ENCODE assay signal across 1 cellular context in the genomic region with DNA sequence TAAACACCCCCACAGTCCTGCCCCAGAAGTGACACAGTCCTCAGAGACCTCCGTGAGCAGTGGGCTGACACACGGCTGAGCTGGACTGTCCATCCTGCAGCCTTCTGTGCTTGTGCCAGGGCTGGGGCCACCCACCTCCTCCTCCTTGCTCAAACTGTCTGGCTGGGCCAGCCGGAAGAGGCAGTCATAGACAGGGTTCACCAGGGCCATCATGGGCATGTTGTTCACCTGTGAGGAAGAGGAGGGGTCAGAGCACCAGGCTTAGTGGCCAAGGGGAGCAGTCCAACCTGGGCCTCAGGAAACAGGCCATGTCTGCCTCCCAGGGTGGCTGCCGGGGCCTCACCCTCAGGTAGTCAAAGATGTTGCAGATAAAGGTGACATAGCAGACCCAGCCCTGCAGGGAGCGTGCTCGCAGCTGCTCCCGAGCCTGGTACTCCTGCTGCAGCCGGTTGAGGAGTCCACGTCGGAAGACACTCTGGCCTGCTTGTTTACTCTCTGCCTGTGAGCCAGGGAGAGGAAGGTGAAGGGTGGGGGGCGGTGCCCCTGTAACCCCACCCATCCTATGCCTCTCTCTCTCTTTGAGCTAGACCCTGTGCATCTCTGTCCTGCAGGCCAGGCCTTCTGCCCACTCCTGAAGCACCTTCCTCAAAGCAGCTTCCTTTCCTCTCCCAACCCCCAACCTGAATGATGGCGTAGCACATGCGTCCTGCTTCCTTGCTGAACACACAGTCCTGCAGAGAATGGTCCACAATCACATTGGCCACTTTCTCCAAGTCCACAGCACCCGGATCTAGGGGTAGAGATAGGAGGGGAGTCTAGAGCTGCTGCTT.
TF ChIP-seq lines count a peak whose summit lies in the region.

No MANE protein-coding gene starts in this region.

TF ChIP-seq in HepG2, 621 proteins besides CTCF, POLR2A, EP300 and RAD21 (continued from another document and continues in another):
- TF ChIP-seq, protein P1, sequence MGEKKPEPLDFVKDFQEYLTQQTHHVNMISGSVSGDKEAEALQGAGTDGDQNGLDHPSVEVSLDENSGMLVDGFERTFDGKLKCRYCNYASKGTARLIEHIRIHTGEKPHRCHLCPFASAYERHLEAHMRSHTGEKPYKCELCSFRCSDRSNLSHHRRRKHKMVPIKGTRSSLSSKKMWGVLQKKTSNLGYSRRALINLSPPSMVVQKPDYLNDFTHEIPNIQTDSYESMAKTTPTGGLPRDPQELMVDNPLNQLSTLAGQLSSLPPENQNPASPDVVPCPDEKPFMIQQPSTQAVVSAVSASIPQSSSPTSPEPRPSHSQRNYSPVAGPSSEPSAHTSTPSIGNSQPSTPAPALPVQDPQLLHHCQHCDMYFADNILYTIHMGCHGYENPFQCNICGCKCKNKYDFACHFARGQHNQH (CRISPR knock-in tag; IDR thresholded peaks at IDR 0.05): peak; percentile 81
- TF ChIP-seq ESRRA (CRISPR knock-in tag; IDR thresholded peaks at IDR 0.05; ENCODE audit: low read depth) (peak; percentile 61; the same call in 1 of the 2 replicates), GATAD2A (CRISPR knock-in tag; IDR thresholded peaks at IDR 0.05) (peak; percentile 67), ZNF30 (CRISPR knock-in tag; IDR thresholded peaks at IDR 0.05) (no peak), SOX13 (IDR thresholded peaks at IDR 0.05) (no peak), SOX13 (CRISPR knock-in tag; conservative IDR thresholded peaks at IDR 0.05 in 1 of 2, IDR thresholded peaks at IDR 0.05 in 1 of 2) (peak; percentile 39 to 68; a peak in 3 of 4 replicates), GATAD1 (CRISPR knock-in tag; IDR thresholded peaks at IDR 0.05) (peak; percentile 83), HDAC2 (CRISPR knock-in tag; IDR thresholded peaks at IDR 0.05) (peak; percentile 86), ZBTB38 (CRISPR knock-in tag; IDR thresholded peaks at IDR 0.05) (0 out of 2 replicates have a peak, but pooled peaks have one; percentile 75), MXI1 (IDR thresholded peaks at IDR 0.05; ENCODE audit: borderline replicate concordance, low read depth, low read length) (peak; percentile 61; the same call in 1 of the 3 replicates), HMGXB3 (CRISPR knock-in tag; IDR thresholded peaks at IDR 0.05; ENCODE audit: borderline replicate concordance) (no peak), ZFP36L1 (CRISPR knock-in tag; IDR thresholded peaks at IDR 0.05) (no peak), SPEN (CRISPR knock-in tag; IDR thresholded peaks at IDR 0.05; ENCODE audit: low read depth) (peak; percentile 73; the same call in 1 of the 2 replicates), BATF2 (CRISPR knock-in tag; IDR thresholded peaks at IDR 0.05) (no peak), ZNF713 (CRISPR knock-in tag; IDR thresholded peaks at IDR 0.05) (0 out of 2 replicates have a peak, but pooled peaks have one; percentile 58), XBP1 (CRISPR knock-in tag; IDR thresholded peaks at IDR 0.05) (no peak), ZNF17 (CRISPR knock-in tag; IDR thresholded peaks at IDR 0.05) (no peak), IKZF1 (IDR thresholded peaks at IDR 0.05) (no peak), MEF2D (CRISPR knock-in tag; IDR thresholded peaks at IDR 0.05) (no peak), FOXO1 (CRISPR knock-in tag; IDR thresholded peaks at IDR 0.05) (peak; percentile 93), POLR2AphosphoS5 (IDR thresholded peaks at IDR 0.05; ENCODE audit: low read depth, low read length) (peak; percentile 46; the same call in 1 of the 2 replicates), FOXA1 (IDR thresholded peaks at IDR 0.05) (peak; percentile 48; the same call in 1 of the 2 replicates), FOXA1 (CRISPR knock-in tag; IDR thresholded peaks at IDR 0.05) (peak; percentile 98), IKZF4 (CRISPR knock-in tag; IDR thresholded peaks at IDR 0.05; ENCODE audit: borderline replicate concordance, low read depth, not compliant biosample characterization) (peak; percentile 63), DNMT3B (CRISPR knock-in tag; conservative IDR thresholded peaks at IDR 0.05) (no peak), PHB2 (IDR thresholded peaks at IDR 0.05; ENCODE audit: partially characterized antibody) (no peak), ZNF263 (CRISPR knock-in tag; IDR thresholded peaks at IDR 0.05) (peak; percentile 43; the same call in 1 of the 2 replicates), CCDC6 (CRISPR knock-in tag; IDR thresholded peaks at IDR 0.05) (peak; percentile 56; the same call in 1 of the 2 replicates), HNF1A (IDR thresholded peaks at IDR 0.05; ENCODE audit: low read depth) (no peak), HNF1A (CRISPR knock-in tag; IDR thresholded peaks at IDR 0.05; ENCODE audit: borderline replicate concordance) (peak; percentile 46; the same call in 1 of the 2 replicates), ZFP82 (CRISPR knock-in tag; IDR thresholded peaks at IDR 0.05; ENCODE audit: borderline replicate concordance) (no peak), PPARG (CRISPR knock-in tag; conservative IDR thresholded peaks at IDR 0.05) (peak; percentile 61; the same call in 1 of the 2 replicates), ZBTB44 (CRISPR knock-in tag; IDR thresholded peaks at IDR 0.05) (0 out of 2 replicates have a peak, but pooled peaks have one; percentile 70), ZNF367 (CRISPR knock-in tag; IDR thresholded peaks at IDR 0.05; ENCODE audit: borderline replicate concordance) (no peak), PAXIP1 (CRISPR knock-in tag; conservative IDR thresholded peaks at IDR 0.05) (peak; percentile 66)
- TF ChIP-seq, protein P2, sequence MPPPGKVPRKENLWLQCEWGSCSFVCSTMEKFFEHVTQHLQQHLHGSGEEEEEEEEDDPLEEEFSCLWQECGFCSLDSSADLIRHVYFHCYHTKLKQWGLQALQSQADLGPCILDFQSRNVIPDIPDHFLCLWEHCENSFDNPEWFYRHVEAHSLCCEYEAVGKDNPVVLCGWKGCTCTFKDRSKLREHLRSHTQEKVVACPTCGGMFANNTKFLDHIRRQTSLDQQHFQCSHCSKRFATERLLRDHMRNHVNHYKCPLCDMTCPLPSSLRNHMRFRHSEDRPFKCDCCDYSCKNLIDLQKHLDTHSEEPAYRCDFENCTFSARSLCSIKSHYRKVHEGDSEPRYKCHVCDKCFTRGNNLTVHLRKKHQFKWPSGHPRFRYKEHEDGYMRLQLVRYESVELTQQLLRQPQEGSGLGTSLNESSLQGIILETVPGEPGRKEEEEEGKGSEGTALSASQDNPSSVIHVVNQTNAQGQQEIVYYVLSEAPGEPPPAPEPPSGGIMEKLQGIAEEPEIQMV (CRISPR knock-in tag; IDR thresholded peaks at IDR 0.05; ENCODE audit: low read depth): peak; percentile 91
- TF ChIP-seq, protein P3, sequence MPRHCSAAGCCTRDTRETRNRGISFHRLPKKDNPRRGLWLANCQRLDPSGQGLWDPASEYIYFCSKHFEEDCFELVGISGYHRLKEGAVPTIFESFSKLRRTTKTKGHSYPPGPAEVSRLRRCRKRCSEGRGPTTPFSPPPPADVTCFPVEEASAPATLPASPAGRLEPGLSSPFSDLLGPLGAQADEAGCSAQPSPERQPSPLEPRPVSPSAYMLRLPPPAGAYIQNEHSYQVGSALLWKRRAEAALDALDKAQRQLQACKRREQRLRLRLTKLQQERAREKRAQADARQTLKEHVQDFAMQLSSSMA (CRISPR knock-in tag; IDR thresholded peaks at IDR 0.05): peak; percentile 85
